ENCODE assay signal across 1 cellular context in the genomic region with DNA sequence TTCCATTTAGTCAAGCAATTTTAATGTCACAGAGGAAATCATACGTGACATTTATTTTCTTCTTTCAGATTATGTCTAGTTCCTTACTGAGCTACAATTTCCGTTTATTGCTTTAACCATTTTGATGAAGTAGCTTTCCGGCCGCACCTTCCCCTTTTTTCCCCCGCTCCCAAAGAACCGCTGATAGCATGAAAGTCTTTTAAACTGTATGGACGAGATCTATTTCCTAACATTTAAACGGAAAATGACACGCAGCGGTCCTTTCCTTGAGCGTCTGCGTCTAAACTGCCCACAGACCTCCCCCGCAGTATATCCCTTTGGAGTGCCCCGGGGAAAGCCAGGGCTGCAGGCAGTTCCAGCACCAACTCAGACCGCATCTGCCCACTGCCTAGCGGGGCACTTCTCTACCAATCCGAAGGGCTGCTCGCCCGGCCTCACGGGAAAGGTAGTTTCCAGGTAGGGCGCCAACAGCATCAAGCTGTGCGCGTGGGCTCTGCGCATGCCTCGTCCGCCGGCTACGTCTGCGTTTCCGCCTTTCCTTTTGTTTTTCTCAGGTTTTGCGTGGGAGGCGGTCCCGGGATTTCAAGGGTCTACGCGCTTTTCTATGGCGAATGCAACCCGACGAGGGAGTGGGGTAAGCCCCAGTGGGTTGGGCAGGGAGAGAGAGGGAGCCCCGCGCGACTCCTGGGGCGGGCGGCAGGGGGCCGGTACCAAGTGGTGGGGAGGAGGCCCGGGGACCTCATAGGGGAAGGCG.
TF ChIP-seq lines count a peak whose summit lies in the region.

Gene ZNF33A, plus strand, starts transcription at position 526 of the 754 bp plus-strand sequence. CDS start 1,667 bp downstream, outside the sequence.

TF ChIP-seq in K562, 482 proteins besides CTCF, POLR2A, EP300 and RAD21 (continued from another document and continues in another):
- TF ChIP-seq ZNF444 (CRISPR knock-in tag; IDR thresholded peaks at IDR 0.05) (no peak), RB1 (IDR thresholded peaks at IDR 0.05; ENCODE audit: low read depth) (peak; percentile 42; the same call in 1 of the 2 replicates), YBX1 (IDR thresholded peaks at IDR 0.05) (no peak), POLR2AphosphoS2 (IDR thresholded peaks at IDR 0.05; ENCODE audit: low read length) (no peak), KDM2B (CRISPR knock-in tag; IDR thresholded peaks at IDR 0.05) (no peak), ZBTB2 (IDR thresholded peaks at IDR 0.05) (peak; percentile 78; the same call in 1 of the 2 replicates), PML (IDR thresholded peaks at IDR 0.05; ENCODE audit: low read length) (no peak; the same call in 1 of the 2 replicates), ELF4 (CRISPR knock-in tag; IDR thresholded peaks at IDR 0.05) (0 out of 2 replicates have a peak, but pooled peaks have one; percentile 3), NR2C2 (CRISPR knock-in tag; IDR thresholded peaks at IDR 0.05) (no peak), NR2C2 (tag; IDR thresholded peaks at IDR 0.05) (peak; percentile 53; the same call in 1 of the 2 replicates), PHTF2 (CRISPR knock-in tag; IDR thresholded peaks at IDR 0.05) (no peak), EWSR1 (IDR thresholded peaks at IDR 0.05; ENCODE audit: borderline replicate concordance, low read depth, partially characterized antibody) (no peak), ZNF282 (CRISPR knock-in tag; IDR thresholded peaks at IDR 0.05) (no peak), EHMT2 (IDR thresholded peaks at IDR 0.05) (no peak), MAFG (tag; conservative IDR thresholded peaks at IDR 0.05) (no peak), XRCC3 (IDR thresholded peaks at IDR 0.05) (no peak), HDAC2 (IDR thresholded peaks at IDR 0.05) (peak; percentile 44; the same call in 1 of the 2 replicates), TRIM25 (IDR thresholded peaks at IDR 0.05; ENCODE audit: borderline replicate concordance) (no peak), SMARCB1 (IDR thresholded peaks at IDR 0.05; ENCODE audit: insufficient read length, low read depth) (no peak), GTF2A2 (tag; IDR thresholded peaks at IDR 0.05) (no peak), ZNF561 (CRISPR knock-in tag; conservative IDR thresholded peaks at IDR 0.05) (no peak), ATF4 (CRISPR knock-in tag; IDR thresholded peaks at IDR 0.05) (no peak), NUFIP1 (IDR thresholded peaks at IDR 0.05; ENCODE audit: partially characterized antibody) (no peak), ZNF175 (CRISPR knock-in tag; IDR thresholded peaks at IDR 0.05; ENCODE audit: low read depth) (peak; percentile 70; the same call in 1 of the 2 replicates), MYC (IDR thresholded peaks at IDR 0.05; ENCODE audit: low read depth, low read length) (0 out of 2 replicates have a peak, but pooled peaks have one; percentile 38), MYC (CRISPR knock-in tag; IDR thresholded peaks at IDR 0.05; ENCODE audit: borderline replicate concordance, low read depth) (no peak), POLR2H (tag; IDR thresholded peaks at IDR 0.05; ENCODE audit: low read depth) (peak; percentile 80), ELF2 (CRISPR knock-in tag; IDR thresholded peaks at IDR 0.05) (no peak), ZNF445 (CRISPR knock-in tag; IDR thresholded peaks at IDR 0.05; ENCODE audit: low read depth) (no peak), ZNF584 (CRISPR knock-in tag; IDR thresholded peaks at IDR 0.05; ENCODE audit: low read depth) (no peak), TAF9B (IDR thresholded peaks at IDR 0.05; ENCODE audit: partially characterized antibody) (no peak), ZNF75A (CRISPR knock-in tag; IDR thresholded peaks at IDR 0.05) (no peak), CEBPZ (IDR thresholded peaks at IDR 0.05; ENCODE audit: borderline replicate concordance, low read depth, low read length) (no peak), KHSRP (IDR thresholded peaks at IDR 0.05) (no peak), LCOR (CRISPR knock-in tag; IDR thresholded peaks at IDR 0.05) (no peak), ZNF778 (CRISPR knock-in tag; IDR thresholded peaks at IDR 0.05) (no peak), SOX6 (IDR thresholded peaks at IDR 0.05) (0 out of 2 replicates have a peak, but pooled peaks have one; percentile 7), ZKSCAN1 (IDR thresholded peaks at IDR 0.05; ENCODE audit: low read depth, low read length) (peak; percentile 19; the same call in 1 of the 2 replicates), NR2F6 (CRISPR knock-in tag; IDR thresholded peaks at IDR 0.05) (no peak), ZNF184 (CRISPR knock-in tag; IDR thresholded peaks at IDR 0.05) (no peak), CBX8 (IDR thresholded peaks at IDR 0.05; ENCODE audit: borderline replicate concordance, extremely low read depth, low read depth, low read length, poor library complexity, severe bottlenecking) (no peak), TCFL5 (CRISPR knock-in tag; conservative IDR thresholded peaks at IDR 0.05) (no peak), ZNF197 (CRISPR knock-in tag; IDR thresholded peaks at IDR 0.05; ENCODE audit: low read depth) (no peak), ZNF449 (CRISPR knock-in tag; IDR thresholded peaks at IDR 0.05) (no peak), YY1 (IDR thresholded peaks at IDR 0.05; ENCODE audit: borderline replicate concordance in 1 of 3, control insufficient read depth in 1 of 3, extremely low read depth in 1 of 3, insufficient read depth in 3 of 3, insufficient read length in 1 of 3, insufficient replicate concordance in 2 of 3, low read depth in 1 of 3, low read length in 2 of 3) (no peak), HNRNPL (IDR thresholded peaks at IDR 0.05; ENCODE audit: low read depth, low read length) (0 out of 2 replicates have a peak, but pooled peaks have one; percentile 12), SNIP1 (IDR thresholded peaks at IDR 0.05; ENCODE audit: low read depth) (no peak), MCM5 (IDR thresholded peaks at IDR 0.05; ENCODE audit: low read depth) (no peak), TFAM (CRISPR knock-in tag; conservative IDR thresholded peaks at IDR 0.05) (no peak), MYNN (IDR thresholded peaks at IDR 0.05) (0 out of 2 replicates have a peak, but pooled peaks have one; percentile 38), MYNN (CRISPR knock-in tag; IDR thresholded peaks at IDR 0.05) (no peak), C11orf30 (IDR thresholded peaks at IDR 0.05; ENCODE audit: low read depth) (no peak), MTA3 (IDR thresholded peaks at IDR 0.05; ENCODE audit: borderline replicate concordance) (peak; percentile 32; the same call in 1 of the 2 replicates), DIDO1 (tag; IDR thresholded peaks at IDR 0.05; ENCODE audit: low read depth) (no peak), PHF8 (IDR thresholded peaks at IDR 0.05; ENCODE audit: borderline replicate concordance, low read length) (peak; percentile 59; the same call in 1 of the 2 replicates), GTF2F1 (IDR thresholded peaks at IDR 0.05; ENCODE audit: low read depth, low read length) (no peak)
- TF ChIP-seq, protein P1, sequence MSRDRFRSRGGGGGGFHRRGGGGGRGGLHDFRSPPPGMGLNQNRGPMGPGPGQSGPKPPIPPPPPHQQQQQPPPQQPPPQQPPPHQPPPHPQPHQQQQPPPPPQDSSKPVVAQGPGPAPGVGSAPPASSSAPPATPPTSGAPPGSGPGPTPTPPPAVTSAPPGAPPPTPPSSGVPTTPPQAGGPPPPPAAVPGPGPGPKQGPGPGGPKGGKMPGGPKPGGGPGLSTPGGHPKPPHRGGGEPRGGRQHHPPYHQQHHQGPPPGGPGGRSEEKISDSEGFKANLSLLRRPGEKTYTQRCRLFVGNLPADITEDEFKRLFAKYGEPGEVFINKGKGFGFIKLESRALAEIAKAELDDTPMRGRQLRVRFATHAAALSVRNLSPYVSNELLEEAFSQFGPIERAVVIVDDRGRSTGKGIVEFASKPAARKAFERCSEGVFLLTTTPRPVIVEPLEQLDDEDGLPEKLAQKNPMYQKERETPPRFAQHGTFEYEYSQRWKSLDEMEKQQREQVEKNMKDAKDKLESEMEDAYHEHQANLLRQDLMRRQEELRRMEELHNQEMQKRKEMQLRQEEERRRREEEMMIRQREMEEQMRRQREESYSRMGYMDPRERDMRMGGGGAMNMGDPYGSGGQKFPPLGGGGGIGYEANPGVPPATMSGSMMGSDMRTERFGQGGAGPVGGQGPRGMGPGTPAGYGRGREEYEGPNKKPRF (IDR thresholded peaks at IDR 0.05; ENCODE audit: low read depth, low read length), result no peak
- TF ChIP-seq, protein P2, sequence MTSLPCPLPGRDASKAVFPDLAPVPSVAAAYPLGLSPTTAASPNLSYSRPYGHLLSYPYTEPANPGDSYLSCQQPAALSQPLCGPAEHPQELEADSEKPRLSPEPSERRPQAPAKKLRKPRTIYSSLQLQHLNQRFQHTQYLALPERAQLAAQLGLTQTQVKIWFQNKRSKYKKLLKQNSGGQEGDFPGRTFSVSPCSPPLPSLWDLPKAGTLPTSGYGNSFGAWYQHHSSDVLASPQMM (CRISPR knock-in tag; IDR thresholded peaks at IDR 0.05), result no peak
- TF ChIP-seq, protein P3, sequence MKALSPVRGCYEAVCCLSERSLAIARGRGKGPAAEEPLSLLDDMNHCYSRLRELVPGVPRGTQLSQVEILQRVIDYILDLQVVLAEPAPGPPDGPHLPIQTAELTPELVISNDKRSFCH (CRISPR knock-in tag; IDR thresholded peaks at IDR 0.05), result no peak
- TF ChIP-seq, protein P3 (tag; IDR thresholded peaks at IDR 0.05), result no peak
